Comparison of ENCODE assay signal across 8 cellular contexts in the genomic region with DNA sequence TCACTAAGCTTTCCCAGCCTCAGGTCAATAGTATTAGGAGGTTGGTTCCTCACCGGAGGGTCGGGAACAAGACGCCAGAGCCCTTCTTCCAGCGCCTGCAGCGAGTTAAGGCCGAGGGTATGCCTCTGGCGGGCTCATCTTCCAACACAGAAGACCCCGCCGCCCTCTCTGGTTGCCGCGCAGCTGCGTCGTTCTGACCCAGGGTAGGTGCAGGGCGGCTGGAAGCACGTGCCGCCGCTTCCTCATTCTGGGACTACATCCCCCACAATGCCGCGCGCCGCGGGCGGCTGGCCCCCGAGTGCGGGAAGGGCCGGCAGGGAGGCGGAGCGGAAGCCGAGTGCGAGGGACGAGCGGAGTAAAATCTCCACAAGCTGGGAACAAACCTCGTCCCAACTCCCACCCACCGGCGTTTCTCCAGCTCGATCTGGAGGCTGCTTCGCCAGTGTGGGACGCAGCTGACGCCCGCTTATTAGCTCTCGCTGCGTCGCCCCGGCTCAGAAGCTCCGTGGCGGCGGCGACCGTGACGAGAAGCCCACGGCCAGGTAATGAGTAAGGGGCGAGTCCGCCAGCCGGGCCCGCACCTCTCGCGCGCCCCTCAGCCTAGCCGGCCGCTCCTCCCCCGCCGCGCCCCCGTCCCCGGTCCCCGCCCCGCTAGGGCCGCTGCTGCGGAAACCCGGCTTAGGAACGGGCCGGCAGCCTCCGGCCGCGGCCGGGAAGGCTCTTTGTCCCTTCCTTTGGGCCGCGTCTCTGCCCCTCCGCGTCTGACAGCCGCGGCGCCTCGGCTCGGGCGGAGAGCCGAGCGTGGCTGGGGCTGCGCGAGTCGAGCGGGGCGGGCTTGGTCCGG. TPM values are rescaled to one million over a fixed set of nuclear protein-coding genes. Genes with fewer than 3 reads are reported as not detected.
DNase-seq lines count a peak whose midpoint lies in the region; ATAC-seq and TF ChIP-seq lines count a peak whose summit lies in the region.

A gene with protein sequence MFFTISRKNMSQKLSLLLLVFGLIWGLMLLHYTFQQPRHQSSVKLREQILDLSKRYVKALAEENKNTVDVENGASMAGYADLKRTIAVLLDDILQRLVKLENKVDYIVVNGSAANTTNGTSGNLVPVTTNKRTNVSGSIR (plus strand): TSS at position 319 of the 844 bp plus-strand sequence. CDS start 13,934 bp downstream, outside the sequence.

- POLR2A ChIA-PET in GM10248 (lab: Yijun Ruan, JAX), result interaction anchor here (1.4 kb wide), 1 partner anchor 1528 kb away, joined by 5 read pairs; a partner anchor contains a TSS

- peak within 1 kb of the TSS; percentile 78 for H3K27ac Mint-ChIP-seq in activated naive CD8-positive, alpha-beta T cell treated with anti-CD3 and anti-CD28 coated beads, Interleukin-2, amount 50 U/mL, for 24 hours

- peak within 1 kb of the TSS; percentile 89 for H4K12ac ChIP-seq in trophoblast cell (ENCODE audit: low read depth, low read length)

- H3K4me3 Mint-ChIP-seq in activated naive CD8-positive, alpha-beta T cell treated with anti-CD3 and anti-CD28 coated beads, Interleukin-2, amount 50 U/mL, for 24 hours, result peak within 1 kb of the TSS; percentile 90

- no peak for TF ChIP-seq CTCF in GM10248 (IDR thresholded peaks at IDR 0.05; ENCODE audit: control extremely low read depth, extremely low read depth, low read depth, missing control alignments)
- peak in 1 of 5 experiments; percentile 25 for TF ChIP-seq CTCF in tibial nerve (IDR thresholded peaks at IDR 0.05)

- H3K27me3 ChIP-seq in trophoblast cell (ENCODE audit: insufficient read depth, low read length) (no peaks in the 10 kb centered on the region), tibial nerve (no peaks in the 10 kb centered on the region)

- TF ChIP-seq EP300 in tibial nerve (IDR thresholded peaks at IDR 0.05), result peak in 1 of 2 donors; percentile 86

- H2BK5ac ChIP-seq in trophoblast cell (ENCODE audit: low read depth, low read length, poor library complexity), result peak within 1 kb of the TSS; percentile 93

- WGBS in trophoblast cell (ENCODE audit: extremely low coverage, insufficient coverage, insufficient read length), result no CpG with 5 or more reads among the region's 94 CpGs
- WGBS in tibial nerve, 2 donors, result 1 to 2% methylated on average over 55 to 63 of the region's 94 CpGs

- H3K9me3 ChIP-seq in trophoblast cell (ENCODE audit: insufficient read depth, low read depth, low read length) (no peaks in the 10 kb centered on the region), tibial nerve (no peaks in the 10 kb centered on the region)

- TF ChIP-seq POLR2A in tibial nerve (IDR thresholded peaks at IDR 0.05), result peak; percentile 44 to 77

- H3K14ac ChIP-seq in trophoblast cell (ENCODE audit: low read length), result peak within 1 kb of the TSS; percentile 97

- H3K36me3 ChIP-seq in trophoblast cell (ENCODE audit: control insufficient read depth in 1 of 2, insufficient read depth in 2 of 2, low read length in 2 of 2) (no peaks in the 10 kb centered on the region), tibial nerve (no peaks in the 10 kb centered on the region)

- H2AFZ ChIP-seq in trophoblast cell (ENCODE audit: insufficient read depth, low read length, poor library complexity), result peak within 1 kb of the TSS; percentile 92

- peak within 1 kb of the TSS; percentile 84 for H2BK12ac ChIP-seq in trophoblast cell (ENCODE audit: low read length)

- peak within 1 kb of the TSS; percentile 86 for H2BK120ac ChIP-seq in trophoblast cell (ENCODE audit: insufficient read depth, low read length, poor library complexity)

- peak within 1 kb of the TSS; percentile 75 for H3K4me2 ChIP-seq in trophoblast cell (ENCODE audit: low read length)

- CTCF ChIA-PET in GM10248 (lab: Yijun Ruan, JAX), result interaction anchor here (0.8 to 3.8 kb wide), 12 partner anchors 8 to 321 kb away, joined by 3 to 18 read pairs (median 4); no protein-coding TSS in a partner anchor

- H3K27me3 Mint-ChIP-seq in activated naive CD8-positive, alpha-beta T cell treated with anti-CD3 and anti-CD28 coated beads, Interleukin-2, amount 50 U/mL, for 24 hours, result no peaks in the 10 kb centered on the region

- H3K4me3 ChIP-seq in trophoblast cell (ENCODE audit: low read depth, low read length) (peak within 1 kb of the TSS; percentile 87), tibial nerve (peak within 1 kb of the TSS; percentile 74 to 82 (median 78))

- peak within 1 kb of the TSS; percentile 82 for H4K91ac ChIP-seq in trophoblast cell (ENCODE audit: low read depth, low read length)

- H3K4me1 ChIP-seq in trophoblast cell (ENCODE audit: control insufficient read depth in 1 of 2, insufficient read depth in 2 of 2, low read length in 2 of 2), result peaks cover 6 to 15% of the 10 kb centered on the region in 2 experiments
- peaks cover 0 to 35% (median 8%) of the 10 kb centered on the region in 4 donors for H3K4me1 ChIP-seq in tibial nerve

- H3K79me2 ChIP-seq in trophoblast cell (ENCODE audit: control insufficient read depth, insufficient read depth, low read length, poor library complexity), result peaks cover 7% of the 10 kb centered on the region

- peak within 1 kb of the TSS; percentile 82 for H3K9ac ChIP-seq in trophoblast cell (ENCODE audit: low read length)

- H4K8ac ChIP-seq in trophoblast cell (ENCODE audit: low read depth, low read length), result peak within 1 kb of the TSS; percentile 96

- H2AK5ac ChIP-seq in trophoblast cell (ENCODE audit: low read length), result no peak within 1 kb of the TSS

- peaks cover 7% of the 10 kb centered on the region for H3K9me3 Mint-ChIP-seq in activated naive CD8-positive, alpha-beta T cell treated with anti-CD3 and anti-CD28 coated beads, Interleukin-2, amount 50 U/mL, for 24 hours

- peaks cover 60% of the 10 kb centered on the region for H3K4me1 Mint-ChIP-seq in activated naive CD8-positive, alpha-beta T cell treated with anti-CD3 and anti-CD28 coated beads, Interleukin-2, amount 50 U/mL, for 24 hours

- H3K27ac ChIP-seq in trophoblast cell (ENCODE audit: low read depth, low read length) (peak within 1 kb of the TSS; percentile 94), tibial nerve (peak within 1 kb of the TSS; percentile 91 to 99 (median 95))

- peaks cover 2% of the 10 kb centered on the region for H3K36me3 Mint-ChIP-seq in activated naive CD8-positive, alpha-beta T cell treated with anti-CD3 and anti-CD28 coated beads, Interleukin-2, amount 50 U/mL, for 24 hours (ENCODE audit: low read depth)

- intact Hi-C loops in cardiac septum (cut with DNase I), result loop anchor here (1.0 to 5.0 kb wide), 2 partner anchors 65 to 83 kb away; a partner anchor contains a TSS

- H3K4ac ChIP-seq in trophoblast cell (ENCODE audit: low read depth, low read length), result peak within 1 kb of the TSS; percentile 69

- no peak within 1 kb of the TSS for H3K23ac ChIP-seq in trophoblast cell (ENCODE audit: low read length)

- H3K79me1 ChIP-seq in trophoblast cell (ENCODE audit: low read length), result peaks cover 11% of the 10 kb centered on the region

- DNase-seq in GM10248 (ENCODE audit: extremely low spot score) (peak; percentile 89), NCI-H1048 (lab: John Stamatoyannopoulos, UW) (peak; percentile 87), SKM-1 treated with dmso at 0.1 percent for 144 hours (lab: John Stamatoyannopoulos, UW; ENCODE audit: unreplicated experiment) (peak; percentile 75), cardiac septum (ENCODE audit: low spot score) (peak; percentile 98), trophoblast cell (peak; percentile 95 to 97), tibial nerve (ENCODE audit: low spot score in 2 of 2) (peak; percentile 81 to 87)
- DNase-seq in activated naive CD8-positive, alpha-beta T cell treated with anti-CD3 and anti-CD28 coated beads, Interleukin-2, amount 50 U/mL, for 24 hours, result peak; percentile 87

- H3K18ac ChIP-seq in trophoblast cell (ENCODE audit: low read length), result peak within 1 kb of the TSS; percentile 96

- ATAC-seq in HG02588 (IDR thresholded peaks at IDR 0.05; ENCODE audit: unreplicated experiment), result peak; percentile 85
- peak; percentile 77 for ATAC-seq in activated naive CD8-positive, alpha-beta T cell treated with anti-CD3 and anti-CD28 coated beads, Interleukin-2, amount 50 U/mL, for 24 hours

RNA-seq across cellular contexts. Expression of the gene that starts here (rescaled TPM):
- total RNA-seq in cardiac septum, result 10.1 TPM
- polyA plus RNA-seq in trophoblast cell (2013), result 25.2 and 26.2 TPM in 2 replicates
- total RNA-seq in tibial nerve, result 10 to 100 TPM in 1 of 4 donors, 1 to 10 TPM in 3; 5.5 to 10.3 (median 8.2) TPM

Comparison
In these comparisons a context has a peak if more than half of its experiments do, and no peak if none do; other contexts are left out.
1. Peak in every context shown above with its lines: DNase-seq, ATAC-seq, H3K4me3 ChIP-seq and H3K27ac ChIP-seq.